In the genomic region with DNA sequence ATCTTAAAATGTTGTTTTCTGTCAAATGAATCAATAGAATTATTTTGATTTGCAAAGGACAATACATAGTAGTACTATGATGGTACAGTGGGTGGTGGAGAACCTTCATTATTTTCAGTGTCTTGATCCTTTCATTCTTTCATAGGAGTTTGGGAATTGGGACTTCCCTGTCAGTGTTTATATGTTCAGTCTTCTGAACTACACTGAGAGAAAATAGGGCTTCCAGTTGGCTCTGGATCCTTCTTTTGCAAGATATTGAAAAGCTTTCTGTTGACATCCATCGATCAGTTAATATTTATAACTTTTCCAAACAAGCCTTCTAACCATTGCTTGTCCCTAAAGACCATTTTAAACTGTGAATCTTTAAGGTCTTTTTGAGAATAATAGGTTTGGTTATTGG, we compare ENCODE assay signal across 1 cellular context.
TF ChIP-seq lines count a peak whose summit lies in the region.

No MANE protein-coding gene starts in this region.

TF ChIP-seq in HepG2, 621 proteins besides CTCF, POLR2A, EP300 and RAD21 (continued from another document):
- TF ChIP-seq, protein P1, sequence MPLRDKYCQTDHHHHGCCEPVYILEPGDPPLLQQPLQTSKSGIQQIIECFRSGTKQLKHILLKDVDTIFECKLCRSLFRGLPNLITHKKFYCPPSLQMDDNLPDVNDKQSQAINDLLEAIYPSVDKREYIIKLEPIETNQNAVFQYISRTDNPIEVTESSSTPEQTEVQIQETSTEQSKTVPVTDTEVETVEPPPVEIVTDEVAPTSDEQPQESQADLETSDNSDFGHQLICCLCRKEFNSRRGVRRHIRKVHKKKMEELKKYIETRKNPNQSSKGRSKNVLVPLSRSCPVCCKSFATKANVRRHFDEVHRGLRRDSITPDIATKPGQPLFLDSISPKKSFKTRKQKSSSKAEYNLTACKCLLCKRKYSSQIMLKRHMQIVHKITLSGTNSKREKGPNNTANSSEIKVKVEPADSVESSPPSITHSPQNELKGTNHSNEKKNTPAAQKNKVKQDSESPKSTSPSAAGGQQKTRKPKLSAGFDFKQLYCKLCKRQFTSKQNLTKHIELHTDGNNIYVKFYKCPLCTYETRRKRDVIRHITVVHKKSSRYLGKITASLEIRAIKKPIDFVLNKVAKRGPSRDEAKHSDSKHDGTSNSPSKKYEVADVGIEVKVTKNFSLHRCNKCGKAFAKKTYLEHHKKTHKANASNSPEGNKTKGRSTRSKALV (CRISPR knock-in tag; IDR thresholded peaks at IDR 0.05), result no peak
- no peak for TF ChIP-seq ZBTB7B (CRISPR knock-in tag; IDR thresholded peaks at IDR 0.05)
- TF ChIP-seq, protein P2, sequence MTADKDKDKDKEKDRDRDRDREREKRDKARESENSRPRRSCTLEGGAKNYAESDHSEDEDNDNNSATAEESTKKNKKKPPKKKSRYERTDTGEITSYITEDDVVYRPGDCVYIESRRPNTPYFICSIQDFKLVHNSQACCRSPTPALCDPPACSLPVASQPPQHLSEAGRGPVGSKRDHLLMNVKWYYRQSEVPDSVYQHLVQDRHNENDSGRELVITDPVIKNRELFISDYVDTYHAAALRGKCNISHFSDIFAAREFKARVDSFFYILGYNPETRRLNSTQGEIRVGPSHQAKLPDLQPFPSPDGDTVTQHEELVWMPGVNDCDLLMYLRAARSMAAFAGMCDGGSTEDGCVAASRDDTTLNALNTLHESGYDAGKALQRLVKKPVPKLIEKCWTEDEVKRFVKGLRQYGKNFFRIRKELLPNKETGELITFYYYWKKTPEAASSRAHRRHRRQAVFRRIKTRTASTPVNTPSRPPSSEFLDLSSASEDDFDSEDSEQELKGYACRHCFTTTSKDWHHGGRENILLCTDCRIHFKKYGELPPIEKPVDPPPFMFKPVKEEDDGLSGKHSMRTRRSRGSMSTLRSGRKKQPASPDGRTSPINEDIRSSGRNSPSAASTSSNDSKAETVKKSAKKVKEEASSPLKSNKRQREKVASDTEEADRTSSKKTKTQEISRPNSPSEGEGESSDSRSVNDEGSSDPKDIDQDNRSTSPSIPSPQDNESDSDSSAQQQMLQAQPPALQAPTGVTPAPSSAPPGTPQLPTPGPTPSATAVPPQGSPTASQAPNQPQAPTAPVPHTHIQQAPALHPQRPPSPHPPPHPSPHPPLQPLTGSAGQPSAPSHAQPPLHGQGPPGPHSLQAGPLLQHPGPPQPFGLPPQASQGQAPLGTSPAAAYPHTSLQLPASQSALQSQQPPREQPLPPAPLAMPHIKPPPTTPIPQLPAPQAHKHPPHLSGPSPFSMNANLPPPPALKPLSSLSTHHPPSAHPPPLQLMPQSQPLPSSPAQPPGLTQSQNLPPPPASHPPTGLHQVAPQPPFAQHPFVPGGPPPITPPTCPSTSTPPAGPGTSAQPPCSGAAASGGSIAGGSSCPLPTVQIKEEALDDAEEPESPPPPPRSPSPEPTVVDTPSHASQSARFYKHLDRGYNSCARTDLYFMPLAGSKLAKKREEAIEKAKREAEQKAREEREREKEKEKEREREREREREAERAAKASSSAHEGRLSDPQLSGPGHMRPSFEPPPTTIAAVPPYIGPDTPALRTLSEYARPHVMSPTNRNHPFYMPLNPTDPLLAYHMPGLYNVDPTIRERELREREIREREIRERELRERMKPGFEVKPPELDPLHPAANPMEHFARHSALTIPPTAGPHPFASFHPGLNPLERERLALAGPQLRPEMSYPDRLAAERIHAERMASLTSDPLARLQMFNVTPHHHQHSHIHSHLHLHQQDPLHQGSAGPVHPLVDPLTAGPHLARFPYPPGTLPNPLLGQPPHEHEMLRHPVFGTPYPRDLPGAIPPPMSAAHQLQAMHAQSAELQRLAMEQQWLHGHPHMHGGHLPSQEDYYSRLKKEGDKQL (CRISPR knock-in tag; IDR thresholded peaks at IDR 0.05; ENCODE audit: low read depth), result no peak
- TF ChIP-seq, protein P3, sequence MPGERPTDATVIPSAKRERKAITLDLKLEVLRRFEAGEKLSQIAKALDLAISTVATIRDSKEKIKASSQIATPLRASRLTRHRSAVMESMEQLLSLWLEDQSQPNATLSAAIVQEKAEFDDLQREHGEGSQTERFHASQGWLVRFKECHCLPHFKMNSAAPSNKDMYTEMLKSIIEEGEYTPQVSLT (CRISPR knock-in tag; IDR thresholded peaks at IDR 0.05; ENCODE audit: borderline replicate concordance, low read depth), result no peak
